Comparison of ENCODE assay signal across 8 cellular contexts in genomic region chr1:240888039-240888786, GRCh38.
DNase-seq lines count a peak whose midpoint lies in the region; ATAC-seq and TF ChIP-seq lines count a peak whose summit lies in the region.

No MANE protein-coding gene starts in this region.

- H3K27me3 ChIP-seq in smooth muscle cell (ENCODE audit: low read depth), result no peaks in the 10 kb centered on the region

- H3K36me3 ChIP-seq in OCI-LY7 (ENCODE audit: insufficient read depth, low read length) (no peaks in the 10 kb centered on the region), smooth muscle cell (ENCODE audit: low read depth) (no peaks in the 10 kb centered on the region)

- H3K4me1 ChIP-seq in OCI-LY7 (ENCODE audit: insufficient read depth, low read length, poor library complexity, severe bottlenecking) (no peaks in the 10 kb centered on the region), smooth muscle cell (ENCODE audit: low read depth) (no peaks in the 10 kb centered on the region)

- no peaks in the 10 kb centered on the region for H3K79me2 ChIP-seq in OCI-LY7 (ENCODE audit: insufficient read depth, low read depth, low read length)
- no peaks in the 10 kb centered on the region for H3K79me2 ChIP-seq in smooth muscle cell (ENCODE audit: low read depth)

- H4K20me1 ChIP-seq in OCI-LY7 (ENCODE audit: insufficient read depth, low read length) (no peaks in the 10 kb centered on the region), smooth muscle cell (ENCODE audit: low read depth) (no peaks in the 10 kb centered on the region)

- CTCF ChIA-PET in OCI-LY7 (lab: Charles Lee; ENCODE audit: unreplicated experiment), result interaction anchor here (0.6 kb wide), 1 partner anchor 131 kb away, joined by 3 read pairs; no protein-coding TSS in a partner anchor

- no peak overlapping the region for H3K4me3 ChIP-seq in OCI-LY7 (ENCODE audit: low read depth, low read length, poor library complexity, severe bottlenecking)
- no peak overlapping the region for H3K4me3 ChIP-seq in smooth muscle cell

- H2AFZ ChIP-seq in OCI-LY7 (ENCODE audit: low read length), result no peak overlapping the region
- H2AFZ ChIP-seq in smooth muscle cell (ENCODE audit: low read depth), result no peak overlapping the region

- no TSS peak for BruUV-seq in OCI-LY7 (replicated peaks; lab: Mats Ljungman, UMichigan)

- no peaks in the 10 kb centered on the region for H3K9me3 ChIP-seq in OCI-LY7 (ENCODE audit: low read length)
- no peaks in the 10 kb centered on the region for H3K9me3 ChIP-seq in smooth muscle cell (replicated peaks; ENCODE audit: low read depth)

- intact Hi-C loops in OCI-LY7 (cut with micrococcal nuclease; ENCODE audit: unreplicated experiment), result loop anchor here (1.0 to 5.0 kb wide), 2 partner anchors 59 to 599 kb away; no protein-coding TSS in a partner anchor

- no peak overlapping the region for H3K9ac ChIP-seq in smooth muscle cell (ENCODE audit: low read depth)

- no peaks in the 10 kb centered on the region for H3K9me2 ChIP-seq in OCI-LY7 (ENCODE audit: insufficient read depth, low read length)

- no peaks in the 10 kb centered on the region for H3F3A ChIP-seq in smooth muscle cell (ENCODE audit: low read depth)

- DNase-seq in Caki2 (ENCODE audit: low read depth) (peak; percentile 40), OCI-LY7 (ENCODE audit: low spot score) (peak; percentile 64), erythroblast (lab: John Stamatoyannopoulos, UW) (peak; percentile 8 to 52), smooth muscle cell (lab: John Stamatoyannopoulos, UW; ENCODE audit: unreplicated experiment) (no peak), GF-D8 (lab: John Stamatoyannopoulos, UW) (no peak)

- no peak for TF ChIP-seq POLR2A in erythroblast (IDR thresholded peaks at IDR 0.05; ENCODE audit: low read length)

- in situ Hi-C loops in Caki2 (cut with HindIII; ENCODE audit: low pct_unique_long_range_greater_than_20kb, low sequenced_read_pairs), result no loop called here

- WGBS in smooth muscle cell (ENCODE audit: low lambda C conversion rate), result 58% methylated on average over 15 of the region's 15 CpGs

- ATAC-seq in GM18858 (IDR thresholded peaks at IDR 0.05; ENCODE audit: unreplicated experiment) (peak; percentile 80), HG03432 (IDR thresholded peaks at IDR 0.05; ENCODE audit: unreplicated experiment) (peak; percentile 83), HG03095 (IDR thresholded peaks at IDR 0.05; ENCODE audit: unreplicated experiment) (no peak)

- H3K4me2 ChIP-seq in OCI-LY7 (ENCODE audit: low read length) (no peak overlapping the region), smooth muscle cell (no peak overlapping the region)

- POLR2A ChIA-PET in OCI-LY7 (lab: Charles Lee), result no interaction called here

- H3K27ac ChIP-seq in OCI-LY7 (ENCODE audit: low read depth, low read length, poor library complexity, severe bottlenecking) (no peak overlapping the region), smooth muscle cell (ENCODE audit: low read depth) (no peak overlapping the region)

- peak; percentile 99 for TF ChIP-seq CTCF in OCI-LY7 (conservative IDR thresholded peaks at IDR 0.05; ENCODE audit: low read length)
- TF ChIP-seq CTCF in smooth muscle cell (IDR thresholded peaks at IDR 0.05; ENCODE audit: borderline replicate concordance, insufficient read depth, poor library complexity, severe bottlenecking), result peak; percentile 98

Comparison
In these comparisons a context has a peak if more than half of its experiments do, and no peak if none do; other contexts are left out.
1. DNase-seq: peak in Caki2 (single experiment), OCI-LY7 (single experiment) and erythroblast (2 of 2); none in smooth muscle cell (single experiment) and GF-D8 (single experiment).